ENCODE assay signal across 17 cellular contexts in the genomic region with DNA sequence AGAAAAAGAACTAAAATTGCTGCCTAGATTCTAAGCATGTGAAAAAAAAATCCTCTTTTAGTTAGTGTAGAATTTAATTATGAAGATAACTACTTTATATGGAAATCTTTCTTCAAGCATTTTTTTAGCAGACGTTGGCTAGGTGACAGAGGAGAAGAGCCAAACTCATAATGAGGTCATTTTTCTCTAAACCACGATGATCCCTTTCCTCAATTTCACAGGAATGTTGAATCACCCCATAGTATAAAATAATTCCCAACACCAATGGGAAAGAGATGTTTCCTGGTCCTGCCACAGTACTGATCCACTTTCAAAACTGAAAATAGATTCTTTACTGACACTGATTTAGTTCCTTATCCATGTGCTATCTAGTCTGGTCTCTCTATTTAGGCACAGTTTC.
"Had no signal": no experiment of that assay in that cellular context is flagged by ENCODE, and none has a peak within 500 bp of the region (broad histone marks: within the 10 kb centered on the region; RNA-seq: fewer than 3 reads in every experiment).

No MANE protein-coding gene starts in this region.

- H3K4me1 Mint-ChIP-seq: activated naive CD8-positive, alpha-beta T cell treated with anti-CD3 and anti-CD28 coated beads, Interleukin-2, amount 50 U/mL, for 24 hours; mesothelial cell of epicardium; nephron progenitor cell had no signal

- H3K27ac Mint-ChIP-seq: activated naive CD4-positive, alpha-beta T cell treated with anti-CD3 and anti-CD28 coated beads for 36 hours; activated naive CD8-positive, alpha-beta T cell treated with anti-CD3 and anti-CD28 coated beads, Interleukin-2, amount 50 U/mL, for 24 hours; mesothelial cell of epicardium; nephron progenitor cell; progenitor cell of endocrine pancreas; type B pancreatic cell had no signal

- DNase-seq: activated CD4-positive, CD25-positive, alpha-beta regulatory T cell treated with anti-CD3 and anti-CD28 coated beads, Interleukin-2, amount 50 U/mL, for 72 hours; activated naive CD4-positive, alpha-beta T cell treated with anti-CD3 and anti-CD28 coated beads for 36 hours; activated naive CD8-positive, alpha-beta T cell treated with anti-CD3 and anti-CD28 coated beads, Interleukin-2, amount 50 U/mL, for 24 hours; activated T-cell treated with anti-CD3 and anti-CD28 coated beads for 4 hours; aorta; left colon; lower lobe of right lung; nephron progenitor cell; occipital lobe; right cardiac atrium; small intestine; stimulated activated naive CD8-positive, alpha-beta T cell treated with anti-CD3 and anti-CD28 coated beads, Interleukin-15, Interleukin-2, amounts not matched to agents 100 U/mL and 50 U/mL, for 24 hours had no signal

- FAIRE-seq: small intestine had no signal

- H3K9me3 ChIP-seq: lower lobe of right lung had no signal

- H3K4me3 ChIP-seq: cardiac muscle cell, lower lobe of right lung had no signal

- H3K27me3 Mint-ChIP-seq: activated naive CD8-positive, alpha-beta T cell treated with anti-CD3 and anti-CD28 coated beads, Interleukin-2, amount 50 U/mL, for 24 hours; progenitor cell of endocrine pancreas; type B pancreatic cell had no signal

- H3K4me1 ChIP-seq: lower lobe of right lung had no signal

- H3K36me3 ChIP-seq: cardiac muscle cell, lower lobe of right lung had no signal

- H3K27me3 ChIP-seq: cardiac muscle cell had no signal

- H3K4me3 Mint-ChIP-seq: activated naive CD4-positive, alpha-beta T cell treated with anti-CD3 and anti-CD28 coated beads for 36 hours; activated naive CD8-positive, alpha-beta T cell treated with anti-CD3 and anti-CD28 coated beads, Interleukin-2, amount 50 U/mL, for 24 hours; mesothelial cell of epicardium; nephron progenitor cell; type B pancreatic cell had no signal

- H3K9me3 Mint-ChIP-seq: nephron progenitor cell, type B pancreatic cell had no signal

- H3K27ac ChIP-seq: cardiac muscle cell, epithelial cell of prostate, lower lobe of right lung had no signal

- H3K36me3 Mint-ChIP-seq: mesothelial cell of epicardium, type B pancreatic cell had no signal
